1 cellular context compared by ENCODE assay signal in the genomic region with DNA sequence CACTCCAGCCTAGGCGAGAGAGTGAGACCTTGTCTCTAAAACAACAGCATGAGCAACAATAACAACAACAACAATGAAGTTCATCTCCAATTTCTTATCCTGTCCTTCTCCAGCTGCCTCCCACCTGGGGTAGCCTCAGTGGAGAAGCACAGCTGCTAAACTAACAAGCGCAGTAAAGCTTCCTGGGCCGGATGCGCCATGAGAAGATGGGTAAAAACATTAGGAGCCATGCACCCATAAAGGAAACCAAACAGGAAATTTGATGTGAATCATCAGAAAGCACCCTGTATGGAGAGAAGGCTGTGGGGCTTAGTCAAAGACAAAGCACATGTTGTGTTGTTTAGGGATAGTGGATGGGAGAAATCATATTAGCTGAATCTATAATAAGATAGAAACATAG.
TF ChIP-seq lines count a peak whose summit lies in the region.

No MANE protein-coding gene starts in this region.

TF ChIP-seq in GM12878, 131 proteins besides CTCF, POLR2A, EP300 and RAD21 (continued from another document and continues in another):
- no peak for TF ChIP-seq ZNF592 (IDR thresholded peaks at IDR 0.05)
- TF ChIP-seq MTA2 (IDR thresholded peaks at IDR 0.05; ENCODE audit: low read depth) = 0 out of 2 replicates have a peak, but pooled peaks have one; percentile 14
- TF ChIP-seq, protein P1, sequence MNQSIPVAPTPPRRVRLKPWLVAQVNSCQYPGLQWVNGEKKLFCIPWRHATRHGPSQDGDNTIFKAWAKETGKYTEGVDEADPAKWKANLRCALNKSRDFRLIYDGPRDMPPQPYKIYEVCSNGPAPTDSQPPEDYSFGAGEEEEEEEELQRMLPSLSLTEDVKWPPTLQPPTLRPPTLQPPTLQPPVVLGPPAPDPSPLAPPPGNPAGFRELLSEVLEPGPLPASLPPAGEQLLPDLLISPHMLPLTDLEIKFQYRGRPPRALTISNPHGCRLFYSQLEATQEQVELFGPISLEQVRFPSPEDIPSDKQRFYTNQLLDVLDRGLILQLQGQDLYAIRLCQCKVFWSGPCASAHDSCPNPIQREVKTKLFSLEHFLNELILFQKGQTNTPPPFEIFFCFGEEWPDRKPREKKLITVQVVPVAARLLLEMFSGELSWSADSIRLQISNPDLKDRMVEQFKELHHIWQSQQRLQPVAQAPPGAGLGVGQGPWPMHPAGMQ (IDR thresholded peaks at IDR 0.05; ENCODE audit: borderline replicate concordance) = no peak
- no peak for TF ChIP-seq CBX3 (IDR thresholded peaks at IDR 0.05; ENCODE audit: borderline replicate concordance, low read depth)
- no peak for TF ChIP-seq CREB1 (IDR thresholded peaks at IDR 0.05; ENCODE audit: low read depth)
- TF ChIP-seq ZZZ3 (IDR thresholded peaks at IDR 0.05; ENCODE audit: control insufficient read depth, insufficient read length, low read depth) = no peak
- TF ChIP-seq SUZ12 (IDR thresholded peaks at IDR 0.05; ENCODE audit: unreplicated experiment) = no peak
- peak; percentile 79 for TF ChIP-seq JUNB (IDR thresholded peaks at IDR 0.05)
- TF ChIP-seq KAT2A (conservative IDR thresholded peaks at IDR 0.05; ENCODE audit: control insufficient read depth, low read depth, low read length) = no peak
- no peak for TF ChIP-seq WRNIP1 (IDR thresholded peaks at IDR 0.05; ENCODE audit: borderline replicate concordance, low read depth, low read length)
- TF ChIP-seq NKRF (conservative IDR thresholded peaks at IDR 0.05) = no peak
- TF ChIP-seq CBFB (IDR thresholded peaks at IDR 0.05; ENCODE audit: low read depth) = no peak
- peak; percentile 59; the same call in 1 of the 2 replicates for TF ChIP-seq ZBED1 (IDR thresholded peaks at IDR 0.05; ENCODE audit: borderline replicate concordance)
- TF ChIP-seq MYC (IDR thresholded peaks at IDR 0.05; ENCODE audit: insufficient read depth, insufficient read length, insufficient replicate concordance, low read length, severe bottlenecking) = no peak
- no peak for TF ChIP-seq BMI1 (IDR thresholded peaks at IDR 0.05; ENCODE audit: borderline replicate concordance)
- no peak for TF ChIP-seq TARDBP (IDR thresholded peaks at IDR 0.05; ENCODE audit: borderline replicate concordance)
- TF ChIP-seq E2F8 (IDR thresholded peaks at IDR 0.05; ENCODE audit: low read depth, partially characterized antibody) = no peak
- 0 out of 2 replicates have a peak, but pooled peaks have one; percentile 9 for TF ChIP-seq MEF2A (IDR thresholded peaks at IDR 0.05; ENCODE audit: insufficient read depth, low read depth, low read length)
- TF ChIP-seq STAT3 (IDR thresholded peaks at IDR 0.05; ENCODE audit: low read depth, low read length) = no peak
- no peak for TF ChIP-seq BRCA1 (IDR thresholded peaks at IDR 0.05; ENCODE audit: low read depth, low read length)
- no peak for TF ChIP-seq USF2 (IDR thresholded peaks at IDR 0.05; ENCODE audit: borderline replicate concordance, low read depth, low read length)
- no peak for TF ChIP-seq TCF7 (IDR thresholded peaks at IDR 0.05; ENCODE audit: borderline replicate concordance)
- TF ChIP-seq SMAD5 (IDR thresholded peaks at IDR 0.05; ENCODE audit: low read depth) = no peak
- no peak for TF ChIP-seq KDM1A (IDR thresholded peaks at IDR 0.05; ENCODE audit: borderline replicate concordance)
- TF ChIP-seq FOXM1 (IDR thresholded peaks at IDR 0.05; ENCODE audit: low read depth, low read length) = peak; percentile 77
- TF ChIP-seq POU2F2 (IDR thresholded peaks at IDR 0.05; ENCODE audit: borderline replicate concordance, low read depth, low read length) = no peak
- no peak for TF ChIP-seq LARP7 (IDR thresholded peaks at IDR 0.05)
- TF ChIP-seq ASH2L (IDR thresholded peaks at IDR 0.05; ENCODE audit: borderline replicate concordance, low read depth) = no peak
- peak; percentile 98 for TF ChIP-seq EED (IDR thresholded peaks at IDR 0.05; ENCODE audit: low read depth)
- peak; percentile 47; the same call in 1 of the 2 replicates for TF ChIP-seq RELB (IDR thresholded peaks at IDR 0.05; ENCODE audit: low read depth)
- TF ChIP-seq IKZF1 (conservative IDR thresholded peaks at IDR 0.05) = 0 out of 2 replicates have a peak, but pooled peaks have one; percentile 47
- TF ChIP-seq, protein P2, sequence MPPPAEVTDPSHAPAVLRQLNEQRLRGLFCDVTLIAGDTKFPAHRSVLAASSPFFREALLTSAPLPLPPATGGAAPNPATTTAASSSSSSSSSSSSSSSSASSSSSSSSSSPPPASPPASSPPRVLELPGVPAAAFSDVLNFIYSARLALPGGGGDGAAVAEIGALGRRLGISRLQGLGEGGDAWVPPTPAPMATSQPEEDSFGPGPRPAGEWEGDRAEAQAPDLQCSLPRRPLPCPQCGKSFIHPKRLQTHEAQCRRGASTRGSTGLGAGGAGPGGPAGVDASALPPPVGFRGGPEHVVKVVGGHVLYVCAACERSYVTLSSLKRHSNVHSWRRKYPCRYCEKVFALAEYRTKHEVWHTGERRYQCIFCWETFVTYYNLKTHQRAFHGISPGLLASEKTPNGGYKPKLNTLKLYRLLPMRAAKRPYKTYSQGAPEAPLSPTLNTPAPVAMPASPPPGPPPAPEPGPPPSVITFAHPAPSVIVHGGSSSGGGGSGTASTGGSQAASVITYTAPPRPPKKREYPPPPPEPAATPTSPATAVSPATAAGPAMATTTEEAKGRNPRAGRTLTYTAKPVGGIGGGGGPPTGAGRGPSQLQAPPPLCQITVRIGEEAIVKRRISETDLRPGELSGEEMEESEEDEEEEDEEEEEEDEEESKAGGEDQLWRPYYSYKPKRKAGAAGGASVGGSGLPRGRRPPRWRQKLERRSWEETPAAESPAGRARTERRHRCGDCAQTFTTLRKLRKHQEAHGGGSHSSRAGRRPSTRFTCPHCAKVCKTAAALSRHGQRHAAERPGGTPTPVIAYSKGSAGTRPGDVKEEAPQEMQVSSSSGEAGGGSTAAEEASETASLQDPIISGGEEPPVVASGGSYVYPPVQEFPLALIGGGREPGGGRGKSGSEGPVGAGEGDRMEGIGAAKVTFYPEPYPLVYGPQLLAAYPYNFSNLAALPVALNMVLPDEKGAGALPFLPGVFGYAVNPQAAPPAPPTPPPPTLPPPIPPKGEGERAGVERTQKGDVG (CRISPR knock-in tag; IDR thresholded peaks at IDR 0.05) = no peak
- TF ChIP-seq CHD2 (IDR thresholded peaks at IDR 0.05; ENCODE audit: borderline replicate concordance, low read depth, low read length) = no peak
- TF ChIP-seq RUNX3 (IDR thresholded peaks at IDR 0.05; ENCODE audit: low read length) = peak; percentile 89
- TF ChIP-seq CREM (IDR thresholded peaks at IDR 0.05; ENCODE audit: low read depth) = peak; percentile 61; the same call in 1 of the 2 replicates
- no peak for TF ChIP-seq MEF2B (IDR thresholded peaks at IDR 0.05; ENCODE audit: partially characterized antibody, poor library complexity, severe bottlenecking)
- TF ChIP-seq SKIL (IDR thresholded peaks at IDR 0.05; ENCODE audit: low read depth, poor library complexity, severe bottlenecking) = no peak
- no peak for TF ChIP-seq YY1 (IDR thresholded peaks at IDR 0.05; ENCODE audit: low read depth, low read length)
- no peak for TF ChIP-seq JUND (IDR thresholded peaks at IDR 0.05; ENCODE audit: low read depth, low read length)
